1 cellular context compared by ENCODE assay signal in the genomic region with DNA sequence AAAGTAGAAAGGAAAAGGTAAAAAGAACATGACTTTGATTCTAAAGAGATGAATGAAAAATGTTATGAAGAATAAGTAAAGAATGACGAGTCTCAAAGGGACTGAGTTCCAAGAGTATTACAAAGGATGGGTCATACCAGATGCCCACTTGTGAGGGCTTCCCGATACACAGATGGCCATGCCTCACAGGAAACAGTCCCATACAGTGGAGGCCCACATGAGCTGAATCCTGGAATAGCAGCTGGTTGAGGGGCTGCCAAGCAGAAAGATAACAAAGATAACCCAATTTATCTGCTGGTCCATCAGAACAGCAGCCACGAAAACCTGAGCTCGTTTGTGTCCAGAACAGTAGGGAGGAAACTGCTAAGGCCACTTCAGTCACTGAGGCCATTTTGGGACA.
TF ChIP-seq lines count a peak whose summit lies in the region.

No MANE protein-coding gene starts in this region.

TF ChIP-seq in IMR-90, 13 proteins besides CTCF, POLR2A, EP300 and RAD21:
- TF ChIP-seq CEBPB (IDR thresholded peaks at IDR 0.05; ENCODE audit: low read depth, low read length) (no peak), MXI1 (IDR thresholded peaks at IDR 0.05; ENCODE audit: borderline replicate concordance, low read depth, low read length) (no peak), NFE2L2 (IDR thresholded peaks at IDR 0.05; ENCODE audit: low read depth, low read length) (no peak), FOS (IDR thresholded peaks at IDR 0.05; ENCODE audit: low read depth, low read length) (no peak), CHD1 (IDR thresholded peaks at IDR 0.05; ENCODE audit: low read depth, low read length) (no peak), RFX5 (IDR thresholded peaks at IDR 0.05; ENCODE audit: low read depth, low read length) (no peak), BHLHE40 (IDR thresholded peaks at IDR 0.05; ENCODE audit: low read depth, low read length) (no peak), RCOR1 (IDR thresholded peaks at IDR 0.05; ENCODE audit: insufficient replicate concordance, low read length) (no peak), MAFK (IDR thresholded peaks at IDR 0.05; ENCODE audit: low read depth, low read length) (no peak), SMC3 (IDR thresholded peaks at IDR 0.05; ENCODE audit: low read depth, low read length) (no peak), MAZ (IDR thresholded peaks at IDR 0.05; ENCODE audit: borderline replicate concordance, low read depth, low read length) (no peak)
- TF ChIP-seq, protein P1, sequence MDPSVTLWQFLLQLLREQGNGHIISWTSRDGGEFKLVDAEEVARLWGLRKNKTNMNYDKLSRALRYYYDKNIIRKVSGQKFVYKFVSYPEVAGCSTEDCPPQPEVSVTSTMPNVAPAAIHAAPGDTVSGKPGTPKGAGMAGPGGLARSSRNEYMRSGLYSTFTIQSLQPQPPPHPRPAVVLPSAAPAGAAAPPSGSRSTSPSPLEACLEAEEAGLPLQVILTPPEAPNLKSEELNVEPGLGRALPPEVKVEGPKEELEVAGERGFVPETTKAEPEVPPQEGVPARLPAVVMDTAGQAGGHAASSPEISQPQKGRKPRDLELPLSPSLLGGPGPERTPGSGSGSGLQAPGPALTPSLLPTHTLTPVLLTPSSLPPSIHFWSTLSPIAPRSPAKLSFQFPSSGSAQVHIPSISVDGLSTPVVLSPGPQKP (IDR thresholded peaks at IDR 0.05; ENCODE audit: borderline replicate concordance, low read depth, low read length): no peak
TF ChIP-seq in IMR-90: peak in this region for 0.
